Comparison of ENCODE assay signal across 9 cellular contexts in genomic region chr10:87818505-87819273, GRCh38. TPM values are rescaled to one million over a fixed set of nuclear protein-coding genes. Genes with fewer than 3 reads are reported as not detected.
DNase-seq lines count a peak whose midpoint lies in the region; ATAC-seq and TF ChIP-seq lines count a peak whose summit lies in the region.
"Had no signal": no experiment of that assay in that cellular context is flagged by ENCODE, and none has a peak within 500 bp of the region (broad histone marks: within the 10 kb centered on the region; RNA-seq: fewer than 3 reads in every experiment).

No MANE protein-coding gene starts in this region.

- peak overlapping the region; percentile 84 for H3K27ac ChIP-seq in OCI-LY1 (ENCODE audit: low read depth, low read length, poor library complexity, severe bottlenecking)
- peak overlapping the region; percentile 12 to 85 (median 80) for H3K27ac ChIP-seq in thyroid gland

- no peak for TF ChIP-seq POLR2A in thyroid gland (IDR thresholded peaks at IDR 0.05)

- H3K9me2 ChIP-seq in OCI-LY1 (ENCODE audit: low read depth, low read length) = no peaks in the 10 kb centered on the region

- no peaks in the 10 kb centered on the region for H4K20me1 ChIP-seq in OCI-LY1 (ENCODE audit: insufficient read depth, low read length)

- H3K4me3 ChIP-seq in AG09309 (ENCODE audit: control insufficient read depth, low read depth, low read length) = peak overlapping the region; percentile 76
- peak overlapping the region; percentile 91 for H3K4me3 ChIP-seq in OCI-LY1 (ENCODE audit: low read depth, low read length, poor library complexity, severe bottlenecking)
- H3K4me3 ChIP-seq in thyroid gland (replicated peaks in 1 of 3) = peak overlapping the region; percentile 19 to 65 (median 64)

- no peaks in the 10 kb centered on the region for H3F3A ChIP-seq in OCI-LY1 (ENCODE audit: insufficient read depth, low read length)

- peaks cover 11% of the 10 kb centered on the region for H3K36me3 Mint-ChIP-seq in activated T-helper 2 cell treated with anti-CD3 and anti-CD28 coated beads, Interferon-gamma antibody, Interleukin-2, Interleukin-4, amounts not matched to agents 10 μg/mL and 5 μg/mL and 100 μg/mL, durations not matched to agents 14 hours and 24 hours and 36 hours (ENCODE audit: low read depth)
- no peaks in the 10 kb centered on the region for H3K36me3 Mint-ChIP-seq in osteocyte (ENCODE audit: unreplicated experiment)

- peak overlapping the region; percentile 74; the same call in 1 of the 2 replicates for H2AFZ ChIP-seq in OCI-LY1 (ENCODE audit: low read length)

- TF ChIP-seq CTCF in AG09309 (IDR thresholded peaks at IDR 0.05; ENCODE audit: control insufficient read depth, insufficient read depth, low read depth, low read length, missing control alignments) (no peak), OCI-LY1 (IDR thresholded peaks at IDR 0.05; ENCODE audit: low read length) (peak; percentile 15; the same call in 1 of the 2 replicates), osteocyte (IDR thresholded peaks at IDR 0.05) (no peak), thyroid gland (IDR thresholded peaks at IDR 0.05) (no peak)

- ATAC-seq in GM18519 (IDR thresholded peaks at IDR 0.05; ENCODE audit: low FRiP score, unreplicated experiment) (peak; percentile 39), HG03095 (IDR thresholded peaks at IDR 0.05; ENCODE audit: unreplicated experiment) (peak; percentile 47)

- peaks cover 38% of the 10 kb centered on the region for H3K79me2 ChIP-seq in OCI-LY1 (ENCODE audit: insufficient read depth, low read length)

- peak overlapping the region; percentile 84 for H3K4me3 Mint-ChIP-seq in activated T-helper 2 cell treated with anti-CD3 and anti-CD28 coated beads, Interferon-gamma antibody, Interleukin-2, Interleukin-4, amounts not matched to agents 10 μg/mL and 5 μg/mL and 100 μg/mL, durations not matched to agents 14 hours and 24 hours and 36 hours (ENCODE audit: low read depth)
- peak overlapping the region; percentile 95 for H3K4me3 Mint-ChIP-seq in osteocyte (ENCODE audit: unreplicated experiment)

- 17% methylated on average over 29 of the region's 29 CpGs for WGBS in thyroid gland, 2 donors

- H3K27ac Mint-ChIP-seq in activated T-helper 2 cell treated with anti-CD3 and anti-CD28 coated beads, Interferon-gamma antibody, Interleukin-2, Interleukin-4, amounts not matched to agents 10 μg/mL and 5 μg/mL and 100 μg/mL, durations not matched to agents 14 hours and 24 hours and 36 hours = peak overlapping the region; percentile 85
- H3K27ac Mint-ChIP-seq in osteocyte (ENCODE audit: unreplicated experiment) = peak overlapping the region; percentile 95

- H3K9me3 ChIP-seq in OCI-LY1 (ENCODE audit: low read length) (no peaks in the 10 kb centered on the region), thyroid gland (no peaks in the 10 kb centered on the region)

- H3K27me3 ChIP-seq in OCI-LY1 (ENCODE audit: insufficient read depth, low read length) (no peaks in the 10 kb centered on the region), thyroid gland (no peaks in the 10 kb centered on the region)

- no peaks in the 10 kb centered on the region for H3K9me3 Mint-ChIP-seq in activated T-helper 2 cell treated with anti-CD3 and anti-CD28 coated beads, Interferon-gamma antibody, Interleukin-2, Interleukin-4, amounts not matched to agents 10 μg/mL and 5 μg/mL and 100 μg/mL, durations not matched to agents 14 hours and 24 hours and 36 hours
- H3K9me3 Mint-ChIP-seq in osteocyte (ENCODE audit: unreplicated experiment) = no peaks in the 10 kb centered on the region

- peak overlapping the region; percentile 82 for H3K9ac ChIP-seq in OCI-LY1 (ENCODE audit: low read length)

- no peak for DNase-seq in AG09309 (ENCODE audit: low read depth)
- peak; percentile 50 for DNase-seq in activated T-helper 2 cell treated with anti-CD3 and anti-CD28 coated beads, Interferon-gamma antibody, Interleukin-2, Interleukin-4, amounts not matched to agents 10 μg/mL and 5 μg/mL and 100 μg/mL, durations not matched to agents 14 hours and 24 hours and 36 hours (ENCODE audit: low spot score)
- peak; percentile 32 for DNase-seq in glomerular visceral epithelial cell (ENCODE audit: extremely low spot score)
- no peak for DNase-seq in osteocyte (ENCODE audit: extremely low spot score, unreplicated experiment)
- peak in 1 of 2 donors; percentile 37 for DNase-seq in thyroid gland

- H3K4me2 ChIP-seq in OCI-LY1 (ENCODE audit: low read length) = peak overlapping the region; percentile 88

- intact Hi-C loops in activated T-helper 2 cell treated with anti-CD3 and anti-CD28 coated beads, Interferon-gamma antibody, Interleukin-2, Interleukin-4, amounts not matched to agents 10 μg/mL and 5 μg/mL and 100 μg/mL, durations not matched to agents 14 hours and 24 hours and 36 hours (cut with micrococcal nuclease) = loop anchor here (1.0 to 5.0 kb wide), 4 partner anchors 12 to 454 kb away; no protein-coding TSS in a partner anchor
- intact Hi-C loops in thyroid gland (cut with DNase I) = no loop called here

- H3K27me3 Mint-ChIP-seq in activated T-helper 2 cell treated with anti-CD3 and anti-CD28 coated beads, Interferon-gamma antibody, Interleukin-2, Interleukin-4, amounts not matched to agents 10 μg/mL and 5 μg/mL and 100 μg/mL, durations not matched to agents 14 hours and 24 hours and 36 hours (ENCODE audit: low read depth) = peaks cover 6% of the 10 kb centered on the region
- peaks cover 4% of the 10 kb centered on the region for H3K27me3 Mint-ChIP-seq in osteocyte (ENCODE audit: unreplicated experiment)

- peaks cover 29% of the 10 kb centered on the region for H3K4me1 Mint-ChIP-seq in activated T-helper 2 cell treated with anti-CD3 and anti-CD28 coated beads, Interferon-gamma antibody, Interleukin-2, Interleukin-4, amounts not matched to agents 10 μg/mL and 5 μg/mL and 100 μg/mL, durations not matched to agents 14 hours and 24 hours and 36 hours (ENCODE audit: low read depth)
- H3K4me1 Mint-ChIP-seq in osteocyte (ENCODE audit: unreplicated experiment) = peaks cover 25% of the 10 kb centered on the region

- H3K36me3 ChIP-seq in OCI-LY1 (ENCODE audit: insufficient read depth, low read length) (peaks cover 7% of the 10 kb centered on the region), thyroid gland (no peaks in the 10 kb centered on the region)

- H3K4me1 ChIP-seq in OCI-LY1 (ENCODE audit: insufficient read depth, low read length, severe bottlenecking) = peaks cover 34% of the 10 kb centered on the region
- peaks cover 0 to 13% of the 10 kb centered on the region in 2 donors for H3K4me1 ChIP-seq in thyroid gland

RNA-seq across cellular contexts. Expression of gene ATAD1, which starts 0.7 kb away (rescaled TPM):
- total RNA-seq in activated T-helper 2 cell treated with anti-CD3 and anti-CD28 coated beads, Interferon-gamma antibody, Interleukin-2, Interleukin-4, amounts not matched to agents 10 μg/mL and 5 μg/mL and 100 μg/mL, durations not matched to agents 14 hours and 24 hours and 36 hours = 43.4 and 50.2 TPM in 2 replicates
- total RNA-seq in osteocyte (61.1 and 63.2 TPM in 2 replicates), thyroid gland (10 to 100 TPM; 40.3 to 72.1 (median 53.7) TPM)
- total RNA-seq: RPMI7951 had no signal

RNA-seq across cellular contexts. Expression of gene KLLN, which starts 44.6 kb away (rescaled TPM):
- 0.55 and 0.64 TPM in 2 replicates for total RNA-seq in activated T-helper 2 cell treated with anti-CD3 and anti-CD28 coated beads, Interferon-gamma antibody, Interleukin-2, Interleukin-4, amounts not matched to agents 10 μg/mL and 5 μg/mL and 100 μg/mL, durations not matched to agents 14 hours and 24 hours and 36 hours
- 0.39 and 0.46 TPM in 2 replicates for total RNA-seq in osteocyte
- total RNA-seq in thyroid gland = 1 to 10 TPM in 1 of 4 donors, under 1 TPM in 3; 0.27 to 1.2 (median 0.54) TPM
- total RNA-seq: RPMI7951 had no signal

RNA-seq across cellular contexts. Expression of gene PTEN, which starts 44.7 kb away (rescaled TPM):
- 48.5 and 53.5 TPM in 2 replicates for total RNA-seq in activated T-helper 2 cell treated with anti-CD3 and anti-CD28 coated beads, Interferon-gamma antibody, Interleukin-2, Interleukin-4, amounts not matched to agents 10 μg/mL and 5 μg/mL and 100 μg/mL, durations not matched to agents 14 hours and 24 hours and 36 hours
- 67.6 and 69.3 TPM in 2 replicates for total RNA-seq in osteocyte
- 100 to 1,000 TPM; 112 to 183 (median 150) TPM for total RNA-seq in thyroid gland

Comparison
In these comparisons a context has a peak if more than half of its experiments do, and no peak if none do; other contexts are left out.
1. DNase-seq: peak in activated T-helper 2 cell treated with anti-CD3 and anti-CD28 coated beads, Interferon-gamma antibody, Interleukin-2, Interleukin-4, amounts not matched to agents 10 μg/mL and 5 μg/mL and 100 μg/mL, durations not matched to agents 14 hours and 24 hours and 36 hours (single experiment) and glomerular visceral epithelial cell (single experiment); none in AG09309 (single experiment) and osteocyte (single experiment).
2. Peak in every context shown above with its lines, with median percentiles within 50 percentile points of each other: H3K4me3 ChIP-seq.